ENCODE assay signal across 8 cellular contexts in genomic region chr2:96867756-96868554, GRCh38. TPM values are rescaled to one million over a fixed set of nuclear protein-coding genes. Genes with fewer than 3 reads are reported as not detected.
A peak's percentile ranks its signal among the peaks of the same experiment; 100 is the strongest.
DNase-seq lines count a peak whose midpoint lies in the region; ATAC-seq and TF ChIP-seq lines count a peak whose summit lies in the region.

No MANE protein-coding gene starts in this region.

- peak overlapping the region; percentile 3 for H2AK5ac ChIP-seq in neuronal stem cell (ENCODE audit: low read depth, low read length)

- peaks cover 41% of the 10 kb centered on the region for H3K36me3 Mint-ChIP-seq in endothelial cell (ENCODE audit: low read depth, unreplicated experiment)

- DNase-seq in A673 (ENCODE audit: low spot score) (no peak), endothelial cell (ENCODE audit: low spot score) (no peak), neuronal stem cell (ENCODE audit: low spot score) (no peak), globus pallidus (ENCODE audit: low spot score) (no peak)

- TSS peak; percentile 57 for BruUV-seq in A673 (replicated peaks; lab: Mats Ljungman, UMichigan)

- H2BK5ac ChIP-seq in neuronal stem cell (ENCODE audit: low read length): peak overlapping the region; percentile 88

- H2BK120ac ChIP-seq in neuronal stem cell (ENCODE audit: low read depth, low read length): peak overlapping the region; percentile 51

- H3K27ac Mint-ChIP-seq in endothelial cell (ENCODE audit: unreplicated experiment): peak overlapping the region; percentile 94

- peaks cover 41% of the 10 kb centered on the region for H3K79me1 ChIP-seq in neuronal stem cell (ENCODE audit: low read depth, low read length)

- H3K4me1 ChIP-seq in A673 (ENCODE audit: insufficient read depth, low read length, poor library complexity, severe bottlenecking) (peaks cover 19% of the 10 kb centered on the region), neuronal stem cell (ENCODE audit: control insufficient read depth in 2 of 2, insufficient read depth in 1 of 2, low read depth in 1 of 2, low read length in 2 of 2) (peaks cover 11 to 16% of the 10 kb centered on the region in 2 donors)

- TF ChIP-seq CTCF in A673 (conservative IDR thresholded peaks at IDR 0.05; ENCODE audit: low read depth, low read length) (no peak), SU-DHL-6 (IDR thresholded peaks at IDR 0.05; ENCODE audit: insufficient read depth, low read length, poor library complexity, severe bottlenecking) (no peak), endothelial cell (IDR thresholded peaks at IDR 0.05; ENCODE audit: unreplicated experiment) (no peak)

- no peaks in the 10 kb centered on the region for H3K9me2 ChIP-seq in SU-DHL-6 (replicated peaks; ENCODE audit: insufficient read depth, low read length)

- no peak overlapping the region for H4K8ac ChIP-seq in neuronal stem cell (ENCODE audit: low read depth, low read length)

- H3K36me3 ChIP-seq in A673 (ENCODE audit: insufficient read depth, low read length, poor library complexity, severe bottlenecking) (peaks cover 42% of the 10 kb centered on the region), SU-DHL-6 (ENCODE audit: low read length) (no peaks in the 10 kb centered on the region), neuronal stem cell (replicated peaks in 1 of 2; ENCODE audit: control insufficient read depth in 2 of 2, insufficient read depth in 2 of 2, low read length in 2 of 2) (peaks cover 47 to 49% of the 10 kb centered on the region in 2 donors)

- peak overlapping the region; percentile 81 for H3K4ac ChIP-seq in neuronal stem cell (ENCODE audit: low read length)

- H3K4me2 ChIP-seq in SU-DHL-6 (ENCODE audit: low read depth, low read length, poor library complexity, severe bottlenecking) (peak overlapping the region; percentile 63), neuronal stem cell (ENCODE audit: insufficient read depth, low read length, poor library complexity, severe bottlenecking) (peak overlapping the region; percentile 58)

- no peak overlapping the region for H3K9ac ChIP-seq in SU-DHL-6 (ENCODE audit: low read length)
- peak overlapping the region; percentile 93 for H3K9ac ChIP-seq in neuronal stem cell (ENCODE audit: low read depth, low read length, poor library complexity)

- no peak overlapping the region for H4K91ac ChIP-seq in neuronal stem cell (ENCODE audit: low read depth, low read length, poor library complexity)

- no peaks in the 10 kb centered on the region for H3K9me3 ChIP-seq in A673 (ENCODE audit: low read depth, low read length, poor library complexity, severe bottlenecking)
- no peaks in the 10 kb centered on the region for H3K9me3 ChIP-seq in SU-DHL-6 (ENCODE audit: insufficient read depth, low read length)
- no peaks in the 10 kb centered on the region for H3K9me3 ChIP-seq in neuronal stem cell (replicated peaks in 1 of 2; ENCODE audit: control insufficient read depth in 2 of 2, insufficient read depth in 1 of 2, low read depth in 1 of 2, low read length in 2 of 2)

- H3K4me3 Mint-ChIP-seq in endothelial cell (ENCODE audit: unreplicated experiment): peak overlapping the region; percentile 97

- no peaks in the 10 kb centered on the region for H3F3A ChIP-seq in SU-DHL-6 (ENCODE audit: insufficient read depth)

- no peak overlapping the region for H2BK15ac ChIP-seq in neuronal stem cell (ENCODE audit: low read length)

- H3K27me3 ChIP-seq in A673 (replicated peaks; ENCODE audit: insufficient read depth, low read depth, low read length, poor library complexity): no peaks in the 10 kb centered on the region
- H3K27me3 ChIP-seq in SU-DHL-6 (ENCODE audit: low read length): no peaks in the 10 kb centered on the region
- no peaks in the 10 kb centered on the region for H3K27me3 ChIP-seq in neuronal stem cell (ENCODE audit: control insufficient read depth in 3 of 3, insufficient read depth in 3 of 3, low read depth in 1 of 3, low read length in 3 of 3)

- H3K14ac ChIP-seq in neuronal stem cell (ENCODE audit: low read length): peak overlapping the region; percentile 25

- peaks cover 25% of the 10 kb centered on the region for H3K27me3 Mint-ChIP-seq in endothelial cell (ENCODE audit: unreplicated experiment)

- H3K27ac ChIP-seq in A673 (ENCODE audit: low read depth, low read length, poor library complexity, severe bottlenecking) (peak overlapping the region; percentile 99), SU-DHL-6 (ENCODE audit: low read depth, low read length) (no peak overlapping the region), neuronal stem cell (replicated peaks; ENCODE audit: low read length) (peak overlapping the region; percentile 91)

- H3K9me3 Mint-ChIP-seq in endothelial cell (ENCODE audit: unreplicated experiment): no peaks in the 10 kb centered on the region

- POLR2A ChIA-PET in A673 (lab: Charles Lee; ENCODE audit: low non-redundant PET): interaction anchor here (0.7 kb wide), 1 partner anchor 10 kb away, joined by 3 read pairs; the partner anchor contains the start of gene ANKRD39

- H3K18ac ChIP-seq in neuronal stem cell (ENCODE audit: low read length): peak overlapping the region; percentile 100

- ATAC-seq in GM19395 (IDR thresholded peaks at IDR 0.05; ENCODE audit: unreplicated experiment) (peak; percentile 23), HG02852 (IDR thresholded peaks at IDR 0.05; ENCODE audit: unreplicated experiment) (no peak), GM19023 (IDR thresholded peaks at IDR 0.05; ENCODE audit: unreplicated experiment) (no peak)

- peak overlapping the region; percentile 34 for H3K23ac ChIP-seq in neuronal stem cell (ENCODE audit: low read depth, low read length, poor library complexity)

- no CpG with 5 or more reads among the region's 27 CpGs for WGBS in neuronal stem cell (ENCODE audit: extremely low coverage in 2 of 2, insufficient read length in 2 of 2, insufficient replicate concordance in 1 of 2), 2 donors

- no peak overlapping the region for H2AFZ ChIP-seq in SU-DHL-6 (ENCODE audit: low read depth, low read length, severe bottlenecking)
- peak overlapping the region; percentile 78 for H2AFZ ChIP-seq in neuronal stem cell (ENCODE audit: low read length)

- H3K79me2 ChIP-seq in SU-DHL-6 (ENCODE audit: insufficient read depth, low read length): no peaks in the 10 kb centered on the region

- H3K4me3 ChIP-seq in A673 (ENCODE audit: low read depth, low read length, poor library complexity, severe bottlenecking) (peak overlapping the region; percentile 97), SU-DHL-6 (ENCODE audit: insufficient read depth, low read length, poor library complexity, severe bottlenecking) (no peak overlapping the region), neuronal stem cell (ENCODE audit: low read length in 2 of 2) (peak overlapping the region; percentile 93 to 95)

- CTCF ChIA-PET in A673 (lab: Charles Lee): interaction anchor here (0.6 to 1.5 kb wide), 5 partner anchors 8 to 20 kb away, joined by 3 to 24 read pairs (median 6); partner anchors contain the start of gene ANKRD39

- no peak overlapping the region for H2BK12ac ChIP-seq in neuronal stem cell (ENCODE audit: low read length)

- peaks cover 50% of the 10 kb centered on the region for H3K4me1 Mint-ChIP-seq in endothelial cell (ENCODE audit: unreplicated experiment)

- intact Hi-C loops in A673 (cut with micrococcal nuclease; ENCODE audit: unreplicated experiment): no loop called here

- no peaks in the 10 kb centered on the region for H4K20me1 ChIP-seq in SU-DHL-6 (ENCODE audit: low read depth, low read length)

RNA-seq across cellular contexts. Expression of gene SEMA4C, which starts 1.9 kb away (rescaled TPM):
- total RNA-seq in A673 (2021): 33.3 and 36.1 TPM in 2 replicates
- total RNA-seq in endothelial cell (ENCODE audit: unreplicated experiment): 279 TPM
- 40.1 TPM for polyA plus RNA-seq in neuronal stem cell (2013, experiment 1 of 2)
- 39.2 TPM for polyA plus RNA-seq in neuronal stem cell (2013, experiment 2 of 2)

RNA-seq across cellular contexts. Expression of gene ANKRD39, which starts 10.1 kb away (rescaled TPM):
- total RNA-seq in A673 (2021) (21.0 and 25.3 TPM in 2 replicates), endothelial cell (ENCODE audit: unreplicated experiment) (14.9 TPM)
- 10.5 TPM for polyA plus RNA-seq in neuronal stem cell (2013, experiment 1 of 2)
- polyA plus RNA-seq in neuronal stem cell (2013, experiment 2 of 2): 9.7 TPM

RNA-seq across cellular contexts. Expression of gene ANKRD23, which starts 24.1 kb away (rescaled TPM):
- 6.2 and 8.6 TPM in 2 replicates for total RNA-seq in A673 (2021)
- 4.7 TPM for total RNA-seq in endothelial cell (ENCODE audit: unreplicated experiment)
- polyA plus RNA-seq in neuronal stem cell (2013, experiment 1 of 2): 2.3 TPM
- 1.9 TPM for polyA plus RNA-seq in neuronal stem cell (2013, experiment 2 of 2)

RNA-seq across cellular contexts. Expression of gene CNNM3, which starts 51.9 kb away (rescaled TPM):
- total RNA-seq in A673 (2021) (20.3 and 20.9 TPM in 2 replicates), endothelial cell (ENCODE audit: unreplicated experiment) (14.7 TPM)
- polyA plus RNA-seq in neuronal stem cell (2013, experiment 1 of 2): 13.3 TPM
- 13.5 TPM for polyA plus RNA-seq in neuronal stem cell (2013, experiment 2 of 2)
